ENCODE assay signal across 11 cellular contexts in the genomic region with DNA sequence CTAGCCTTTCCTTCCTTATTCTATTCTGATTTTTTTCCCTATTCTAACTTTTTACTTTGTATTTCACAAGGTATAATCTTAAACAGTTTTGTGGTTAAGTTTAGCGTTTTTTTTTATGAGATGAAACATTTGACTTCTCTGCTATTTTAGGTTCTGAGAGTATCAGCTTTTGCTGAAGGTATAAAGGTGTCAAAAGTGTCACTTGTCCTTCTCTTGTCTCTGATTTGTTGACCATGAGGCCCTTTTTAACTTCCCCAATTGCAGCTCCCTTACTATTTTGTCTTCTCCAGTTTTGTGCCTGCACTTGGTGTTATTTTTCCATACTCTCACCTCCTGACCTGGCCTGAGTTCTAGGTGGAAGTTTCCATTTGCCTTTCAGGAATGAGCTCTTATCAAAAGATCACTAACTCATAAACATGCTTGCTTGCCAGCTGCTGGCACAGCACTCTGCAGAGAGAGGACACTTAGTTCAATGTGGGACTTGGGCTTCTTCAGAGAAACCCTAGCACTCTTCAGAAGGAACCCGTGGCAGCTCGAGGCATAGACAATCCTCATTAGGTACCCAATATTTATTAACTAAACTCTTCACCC.
DNase-seq lines count a peak whose midpoint lies in the region; ATAC-seq, FAIRE-seq and TF ChIP-seq lines count a peak whose summit lies in the region.
"Had no signal": no experiment of that assay in that cellular context is flagged by ENCODE, and none has a peak within 500 bp of the region (broad histone marks: within the 10 kb centered on the region; RNA-seq: fewer than 3 reads in every experiment).

No MANE protein-coding gene starts in this region.

- H3K36me3 ChIP-seq in Peyer's patch (no peaks in the 10 kb centered on the region), gastroesophageal sphincter (no peaks in the 10 kb centered on the region), pancreas (no peaks in the 10 kb centered on the region)

- CTCF ChIA-PET in activated CD8-positive, alpha-beta memory T cell treated with anti-CD3 and anti-CD28 coated beads, Interleukin-2, amount 10 ng/mL, durations not matched to agents 7 days and 5 days (lab: Charles Lee), result no interaction called here

- H3K4me1 ChIP-seq in Peyer's patch, result peaks cover 0 to 46% (median 0%) of the 10 kb centered on the region in 4 donors
- peaks cover 3 to 45% (median 17%) of the 10 kb centered on the region in 3 donors for H3K4me1 ChIP-seq in gastroesophageal sphincter
- H3K4me1 ChIP-seq in pancreas, result peaks cover 17 to 31% (median 24%) of the 10 kb centered on the region in 3 donors

- no peaks in the 10 kb centered on the region for H3K9me3 ChIP-seq in Peyer's patch
- H3K9me3 ChIP-seq in gastroesophageal sphincter, result no peaks in the 10 kb centered on the region
- no peaks in the 10 kb centered on the region for H3K9me3 ChIP-seq in pancreas

- ATAC-seq in gastroesophageal sphincter, result no peak
- ATAC-seq in pancreas, result peak; percentile 83 to 85 (median 84)
- ATAC-seq in activated CD8-positive, alpha-beta memory T cell treated with anti-CD3 and anti-CD28 coated beads, Interleukin-2, amount 10 ng/mL, durations not matched to agents 7 days and 5 days, result no peak

- no peak overlapping the region for H3K4me3 Mint-ChIP-seq in activated CD8-positive, alpha-beta memory T cell treated with anti-CD3 and anti-CD28 coated beads, Interleukin-2, amount 10 ng/mL, durations not matched to agents 7 days and 5 days

- H3K27ac ChIP-seq in Peyer's patch (peak overlapping the region in 3 of 4 donors; percentile 14 to 83 (median 82)), gastroesophageal sphincter (peak overlapping the region; percentile 8 to 61 (median 39)), pancreas (peak overlapping the region; percentile 41 to 80 (median 54))

- TF ChIP-seq EP300 in gastroesophageal sphincter (IDR thresholded peaks at IDR 0.05), result no peak

- no peak for TF ChIP-seq CTCF in Peyer's patch (IDR thresholded peaks at IDR 0.05)
- no peak for TF ChIP-seq CTCF in gastroesophageal sphincter (IDR thresholded peaks at IDR 0.05)
- no peak for TF ChIP-seq CTCF in pancreas (IDR thresholded peaks at IDR 0.05)

- H3K27me3 Mint-ChIP-seq in activated CD8-positive, alpha-beta memory T cell treated with anti-CD3 and anti-CD28 coated beads, Interleukin-2, amount 10 ng/mL, durations not matched to agents 7 days and 5 days, result peaks cover 2% of the 10 kb centered on the region

- no peak for TF ChIP-seq POLR2A in Peyer's patch (IDR thresholded peaks at IDR 0.05)
- no peak for TF ChIP-seq POLR2A in gastroesophageal sphincter (IDR thresholded peaks at IDR 0.05)

- no peak for FAIRE-seq in pancreas (lab: Jason Lieb, UNC)
- FAIRE-seq: G401.6 had no signal

- no peaks in the 10 kb centered on the region for H3K36me3 Mint-ChIP-seq in activated CD8-positive, alpha-beta memory T cell treated with anti-CD3 and anti-CD28 coated beads, Interleukin-2, amount 10 ng/mL, durations not matched to agents 7 days and 5 days

- no peak overlapping the region for H3K4me3 ChIP-seq in Peyer's patch
- no peak overlapping the region for H3K4me3 ChIP-seq in gastroesophageal sphincter
- no peak overlapping the region for H3K4me3 ChIP-seq in pancreas

- H3K27me3 ChIP-seq in Peyer's patch (no peaks in the 10 kb centered on the region), gastroesophageal sphincter (no peaks in the 10 kb centered on the region), pancreas (no peaks in the 10 kb centered on the region)

- intact Hi-C loops in pancreas (cut with DNase I), result no loop called here

- no peak overlapping the region for H3K27ac Mint-ChIP-seq in activated CD8-positive, alpha-beta memory T cell treated with anti-CD3 and anti-CD28 coated beads, Interleukin-2, amount 10 ng/mL, durations not matched to agents 7 days and 5 days

- DNase-seq in GF-D8 (lab: John Stamatoyannopoulos, UW) (peak; percentile 16), Peyer's patch (peak in 2 of 3 donors; percentile 62 to 77), pancreas (peak in 4 of 6 donors; percentile 48 to 82 (median 63)), NCI-H1436 treated with DMSO at 0.1 percent for 48 hours (lab: John Stamatoyannopoulos, UW) (no peak), NCI-H82 (lab: John Stamatoyannopoulos, UW) (no peak)
- no peak for DNase-seq in activated CD8-positive, alpha-beta memory T cell treated with anti-CD3 and anti-CD28 coated beads, Interleukin-2, amount 10 ng/mL, durations not matched to agents 7 days and 5 days
- no peak for DNase-seq in stimulated activated CD4-positive, alpha-beta T cell treated with anti-CD3 and anti-CD28 coated beads, Interleukin-12 subunit alpha, Interleukin-12 subunit beta, amount 100 ng/mL, for 4 hours
- DNase-seq: activated effector memory CD4-positive, alpha-beta T cell treated with Interleukin-2 at 50 U/mL for 16 hours; AML-193 had no signal

- H3K9me3 Mint-ChIP-seq in activated CD8-positive, alpha-beta memory T cell treated with anti-CD3 and anti-CD28 coated beads, Interleukin-2, amount 10 ng/mL, durations not matched to agents 7 days and 5 days (ENCODE audit: low read depth), result no peaks in the 10 kb centered on the region

- WGBS in gastroesophageal sphincter (ENCODE audit: low coverage in 1 of 2), 2 donors, result 79 to 90% methylated on average over 2 to 3 of the region's 3 CpGs
- 8 to 10% methylated on average over 3 of the region's 3 CpGs for WGBS in pancreas, 2 donors

- no peaks in the 10 kb centered on the region for H3K4me1 Mint-ChIP-seq in activated CD8-positive, alpha-beta memory T cell treated with anti-CD3 and anti-CD28 coated beads, Interleukin-2, amount 10 ng/mL, durations not matched to agents 7 days and 5 days

Comparison
In these comparisons a context has a peak if more than half of its experiments do, and no peak if none do; other contexts are left out.
1. DNase-seq: peak in GF-D8 (single experiment), Peyer's patch (2 of 3) and pancreas (4 of 6); none in activated CD8-positive, alpha-beta memory T cell treated with anti-CD3 and anti-CD28 coated beads, Interleukin-2, amount 10 ng/mL, durations not matched to agents 7 days and 5 days (single experiment), stimulated activated CD4-positive, alpha-beta T cell treated with anti-CD3 and anti-CD28 coated beads, Interleukin-12 subunit alpha, Interleukin-12 subunit beta, amount 100 ng/mL, for 4 hours (single experiment), NCI-H1436 treated with DMSO at 0.1 percent for 48 hours (single experiment) and NCI-H82 (single experiment).
2. ATAC-seq: peak in pancreas (4 of 4); none in gastroesophageal sphincter (single experiment) and activated CD8-positive, alpha-beta memory T cell treated with anti-CD3 and anti-CD28 coated beads, Interleukin-2, amount 10 ng/mL, durations not matched to agents 7 days and 5 days (single experiment).
3. Peak in every context shown above with its lines, with median percentiles within 50 percentile points of each other: H3K27ac ChIP-seq.